9 cellular contexts compared by ENCODE assay signal in genomic region chr22:46295277-46295971, GRCh38. TPM values are rescaled to one million over a fixed set of nuclear protein-coding genes. Genes with fewer than 3 reads are reported as not detected.
A peak's percentile ranks its signal among the peaks of the same experiment; 100 is the strongest.
DNase-seq lines count a peak whose midpoint lies in the region; FAIRE-seq and TF ChIP-seq lines count a peak whose summit lies in the region.
"Had no signal": no experiment of that assay in that cellular context is flagged by ENCODE, and none has a peak within 500 bp of the region (broad histone marks: within the 10 kb centered on the region; RNA-seq: fewer than 3 reads in every experiment).

No MANE protein-coding gene starts in this region.

- TF ChIP-seq POLR2A in testis (IDR thresholded peaks at IDR 0.05), result no peak

- POLR2A ChIA-PET in A673 (lab: Charles Lee; ENCODE audit: low non-redundant PET), result interaction anchor here (0.5 kb wide), 1 partner anchor 116 kb away, joined by 3 read pairs; no protein-coding TSS in a partner anchor

- FAIRE-seq in astrocyte (lab: Jason Lieb, UNC), result no peak

- H3K27me3 ChIP-seq in A673 (replicated peaks; ENCODE audit: insufficient read depth, low read depth, low read length, poor library complexity) (no peaks in the 10 kb centered on the region), astrocyte (ENCODE audit: insufficient read depth, low read length) (no peaks in the 10 kb centered on the region), mucosa of rectum (ENCODE audit: control insufficient read depth in 2 of 2, insufficient read depth in 2 of 2, low read length in 2 of 2) (no peaks in the 10 kb centered on the region), BE2C (no peaks in the 10 kb centered on the region), testis (no peaks in the 10 kb centered on the region)

- in situ Hi-C loops in GM13976 (cut with MboI; ENCODE audit: low sequenced_read_pairs, unreplicated experiment), result no loop called here

- peak overlapping the region; percentile 62 for H3K27ac Mint-ChIP-seq in astrocyte (ENCODE audit: unreplicated experiment)

- H3K27ac ChIP-seq in A673 (ENCODE audit: low read depth, low read length, poor library complexity, severe bottlenecking) (no peak overlapping the region), astrocyte (ENCODE audit: low read depth, low read length) (no peak overlapping the region), mucosa of rectum (ENCODE audit: low read depth in 2 of 2, low read length in 2 of 2) (peak overlapping the region; percentile 93 to 96), testis (peak overlapping the region in 1 of 2 donors; percentile 72)

- peaks cover 9% of the 10 kb centered on the region for H3K36me3 Mint-ChIP-seq in astrocyte (ENCODE audit: low read depth, unreplicated experiment)

- intact Hi-C loops in A673 (cut with micrococcal nuclease; ENCODE audit: unreplicated experiment) (no loop called here), testis (cut with DNase I; ENCODE audit: low total_unique reads) (no loop called here)

- no peak for DNase-seq in A673 (ENCODE audit: low spot score)
- peak; percentile 11 for DNase-seq in HK-2 (ENCODE audit: unreplicated experiment)
- no peak for DNase-seq in astrocyte (ENCODE audit: low read depth)
- DNase-seq in BE2C, result no peak
- DNase-seq in GM13976 (ENCODE audit: low spot score), result no peak
- no peak for DNase-seq in testis
- DNase-seq in T1000 (lab: John Stamatoyannopoulos, UW), result no peak
- DNase-seq: cerebellar nuclear complex had no signal

- H4K20me1 ChIP-seq in astrocyte (ENCODE audit: insufficient read depth, low read length), result no peaks in the 10 kb centered on the region

- H3K4me1 ChIP-seq in A673 (ENCODE audit: insufficient read depth, low read length, poor library complexity, severe bottlenecking) (peaks cover 28% of the 10 kb centered on the region), astrocyte (ENCODE audit: insufficient read depth, low read length) (peaks cover 20% of the 10 kb centered on the region), mucosa of rectum (ENCODE audit: control insufficient read depth in 2 of 2, insufficient read depth in 2 of 2, low read length in 2 of 2) (peaks cover 15 to 20% of the 10 kb centered on the region in 2 donors), BE2C (no peaks in the 10 kb centered on the region; the same call in 1 of the 2 replicates), testis (peaks cover 13% of the 10 kb centered on the region)

- TF ChIP-seq CTCF in A673 (conservative IDR thresholded peaks at IDR 0.05; ENCODE audit: low read depth, low read length) (no peak), astrocyte (IDR thresholded peaks at IDR 0.05; ENCODE audit: insufficient read depth, low read depth, low read length) (no peak), BE2C (IDR thresholded peaks at IDR 0.05; ENCODE audit: low read depth, low read length) (no peak), GM13976 (IDR thresholded peaks at IDR 0.05; ENCODE audit: borderline replicate concordance, control extremely low read depth, extremely low read depth, insufficient read depth, missing control alignments) (no peak), testis (IDR thresholded peaks at IDR 0.05) (no peak)

- H3K9me3 Mint-ChIP-seq in astrocyte (ENCODE audit: unreplicated experiment), result no peaks in the 10 kb centered on the region

- no TSS peak for BruUV-seq in A673 (replicated peaks; lab: Mats Ljungman, UMichigan)

- peak overlapping the region; percentile 95 for H3K4me2 ChIP-seq in astrocyte (ENCODE audit: low read length)

- H3K4me1 Mint-ChIP-seq in astrocyte (ENCODE audit: low read depth, unreplicated experiment), result peaks cover 15% of the 10 kb centered on the region

- peak overlapping the region; percentile 89 for H2AFZ ChIP-seq in astrocyte (ENCODE audit: low read depth, low read length)

- WGBS in testis, 2 donors, result 41 to 46% methylated on average over 4 of the region's 4 CpGs

- H3K9me3 ChIP-seq in A673 (ENCODE audit: low read depth, low read length, poor library complexity, severe bottlenecking) (no peaks in the 10 kb centered on the region), astrocyte (ENCODE audit: insufficient read depth, low read depth, low read length) (no peaks in the 10 kb centered on the region), mucosa of rectum (ENCODE audit: control insufficient read depth in 2 of 2, low read length in 2 of 2) (no peaks in the 10 kb centered on the region), BE2C (no peaks in the 10 kb centered on the region), testis (no peaks in the 10 kb centered on the region)

- peak overlapping the region; percentile 93 for H3K4me3 Mint-ChIP-seq in astrocyte (ENCODE audit: unreplicated experiment)

- peak overlapping the region; percentile 85 for H3K9ac ChIP-seq in astrocyte (ENCODE audit: low read length)
- H3K9ac ChIP-seq in mucosa of rectum (ENCODE audit: low read depth in 1 of 2, low read length in 2 of 2), result peak overlapping the region in 1 of 2 donors; percentile 84

- H3K27me3 Mint-ChIP-seq in astrocyte (ENCODE audit: low read depth, unreplicated experiment), result no peaks in the 10 kb centered on the region

- H3K36me3 ChIP-seq in A673 (ENCODE audit: insufficient read depth, low read length, poor library complexity, severe bottlenecking) (peaks cover 18% of the 10 kb centered on the region), astrocyte (ENCODE audit: insufficient read depth, low read length) (peaks cover 5% of the 10 kb centered on the region), mucosa of rectum (ENCODE audit: control insufficient read depth in 2 of 2, insufficient read depth in 2 of 2, low read length in 2 of 2) (peaks cover 26% of the 10 kb centered on the region in 2 donors), BE2C (peaks cover 28% of the 10 kb centered on the region), testis (ENCODE audit: low read depth, missing control alignments) (no peaks in the 10 kb centered on the region)

- peaks cover 34% of the 10 kb centered on the region for H3K79me2 ChIP-seq in astrocyte (ENCODE audit: insufficient read depth, low read length)

- CTCF ChIA-PET in A673 (lab: Charles Lee), result interaction anchor here (0.6 kb wide), 1 partner anchor 431 kb away, joined by 8 read pairs; no protein-coding TSS in a partner anchor

- peak overlapping the region; percentile 79 for H3K4me3 ChIP-seq in A673 (ENCODE audit: low read depth, low read length, poor library complexity, severe bottlenecking)
- H3K4me3 ChIP-seq in astrocyte (ENCODE audit: insufficient read depth, low read depth, low read length), result peak overlapping the region; percentile 72
- H3K4me3 ChIP-seq in mucosa of rectum (ENCODE audit: low read length in 2 of 2), result peak overlapping the region; percentile 80 to 83
- no peak overlapping the region for H3K4me3 ChIP-seq in BE2C (ENCODE audit: low read depth, low read length)
- peak overlapping the region in 1 of 2 donors; percentile 70 for H3K4me3 ChIP-seq in testis

RNA-seq across cellular contexts. Expression of gene GTSE1, which starts 1.2 kb away (rescaled TPM):
- total RNA-seq in A673 (2021), result 87.3 and 88.1 TPM in 2 replicates
- 2.4 and 4.1 TPM in 2 replicates for total RNA-seq in astrocyte
- 8.9 TPM for polyA plus RNA-seq in BE2C (2012; ENCODE audit: insufficient read depth, insufficient read length, low read depth)
- total RNA-seq in testis, result 1 to 10 TPM; 9.0 to 10.0 TPM
- polyA plus RNA-seq in testis (ENCODE audit: insufficient read depth, low read depth, low replicate concordance), result 22.9 TPM

RNA-seq across cellular contexts. Expression of gene TTC38, which starts 27.6 kb away (rescaled TPM):
- 11.4 and 16.2 TPM in 2 replicates for total RNA-seq in A673 (2021)
- total RNA-seq in astrocyte, result 15.0 and 16.1 TPM in 2 replicates
- 47.6 TPM for polyA plus RNA-seq in BE2C (2012; ENCODE audit: insufficient read depth, insufficient read length, low read depth)
- total RNA-seq in testis, result 10 to 100 TPM; 36.4 to 44.2 TPM
- polyA plus RNA-seq in testis (ENCODE audit: insufficient read depth, low read depth, low replicate concordance), result 15.7 TPM

RNA-seq across cellular contexts. Expression of gene PKDREJ, which starts 32.3 kb away (rescaled TPM):
- total RNA-seq in A673 (2021) (not detected in 2 replicates), astrocyte (not detected in 2 replicates), testis (1 to 10 TPM; 3.4 to 5.0 TPM)
- 1.5 TPM for polyA plus RNA-seq in BE2C (2012; ENCODE audit: insufficient read depth, insufficient read length, low read depth)
- polyA plus RNA-seq in testis (ENCODE audit: insufficient read depth, low read depth, low replicate concordance), result 10.4 TPM

RNA-seq across cellular contexts. Expression of gene TRMU, which starts 40.1 kb away (rescaled TPM):
- total RNA-seq in A673 (2021), result 83.0 and 90.1 TPM in 2 replicates
- total RNA-seq in astrocyte, result 29.6 and 33.4 TPM in 2 replicates
- 142 TPM for polyA plus RNA-seq in BE2C (2012; ENCODE audit: insufficient read depth, insufficient read length, low read depth)
- 10 to 100 TPM; 57.3 to 63.5 TPM for total RNA-seq in testis
- 24.8 TPM for polyA plus RNA-seq in testis (ENCODE audit: insufficient read depth, low read depth, low replicate concordance)

RNA-seq across cellular contexts. Expression of gene CDPF1, which starts 45.3 kb away (rescaled TPM):
- total RNA-seq in A673 (2021) (7.0 and 12.4 TPM in 2 replicates), astrocyte (5.4 and 5.7 TPM in 2 replicates), testis (10 to 100 TPM; 11.0 to 12.2 TPM)
- 11.9 TPM for polyA plus RNA-seq in BE2C (2012; ENCODE audit: insufficient read depth, insufficient read length, low read depth)
- 6.0 TPM for polyA plus RNA-seq in testis (ENCODE audit: insufficient read depth, low read depth, low replicate concordance)

Comparison
In these comparisons a context has a peak if more than half of its experiments do, and no peak if none do; other contexts are left out.
1. H3K27ac ChIP-seq: peak in mucosa of rectum (2 of 2); none in A673 (single experiment) and astrocyte (single experiment).